Comparison of ENCODE assay signal across 8 cellular contexts in the genomic region with DNA sequence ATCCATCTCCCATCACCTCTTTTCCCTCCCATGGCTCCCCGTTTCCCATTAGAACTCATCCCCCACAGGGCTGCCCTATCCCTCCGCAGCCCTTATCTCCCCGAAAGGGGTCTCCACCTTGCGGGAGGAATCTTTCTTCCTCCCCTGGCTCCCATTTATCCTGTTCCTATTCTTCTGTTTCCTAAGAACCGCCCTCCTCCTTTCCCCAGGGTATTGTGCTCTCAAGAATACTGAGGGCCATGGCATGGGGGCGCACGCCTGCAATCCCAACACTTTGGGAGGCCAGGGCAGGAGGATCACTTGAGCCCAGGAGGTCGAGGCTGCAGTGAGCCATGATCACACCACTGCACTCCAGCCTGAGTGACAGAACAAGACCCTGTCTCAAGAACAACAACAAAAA. TPM values are rescaled to one million over a fixed set of nuclear protein-coding genes. Genes with fewer than 3 reads are reported as not detected.
A peak's percentile ranks its signal among the peaks of the same experiment; 100 is the strongest.
DNase-seq lines count a peak whose midpoint lies in the region; TF ChIP-seq lines count a peak whose summit lies in the region.

No MANE protein-coding gene starts in this region.

- TF ChIP-seq CTCF in ascending aorta (IDR thresholded peaks at IDR 0.05) (no peak), mesothelial cell of epicardium (IDR thresholded peaks at IDR 0.05; ENCODE audit: unreplicated experiment) (no peak), transverse colon (IDR thresholded peaks at IDR 0.05) (no peak)

- TF ChIP-seq EP300 in transverse colon (IDR thresholded peaks at IDR 0.05; ENCODE audit: low read depth), result no peak

- in situ Hi-C loops in transverse colon (cut with MboI; ENCODE audit: low pct_ligation_motif_present in 1 of 4, low pct_unique_long_range_greater_than_20kb in 1 of 4, low sequenced_read_pairs in 3 of 4), result no loop called here

- H3K27me3 Mint-ChIP-seq in activated naive CD4-positive, alpha-beta T cell treated with anti-CD3 and anti-CD28 coated beads, Interleukin-2, amount 50 U/mL, for 24 hours, result no peaks in the 10 kb centered on the region
- H3K27me3 Mint-ChIP-seq in mesothelial cell of epicardium (ENCODE audit: low read depth), result peaks cover 74% of the 10 kb centered on the region

- H3K4me3 Mint-ChIP-seq in activated naive CD4-positive, alpha-beta T cell treated with anti-CD3 and anti-CD28 coated beads, Interleukin-2, amount 50 U/mL, for 24 hours, result peak overlapping the region; percentile 85
- peak overlapping the region; percentile 61 for H3K4me3 Mint-ChIP-seq in mesothelial cell of epicardium

- DNase-seq in activated naive CD4-positive, alpha-beta T cell (lab: John Stamatoyannopoulos, UW), result no peak
- DNase-seq in ascending aorta (ENCODE audit: low spot score in 2 of 2) (peak in 1 of 2 donors; percentile 54), mesothelial cell of epicardium (ENCODE audit: low spot score in 2 of 2, unreplicated experiment in 2 of 2) (no peak), transverse colon (no peak), putamen (ENCODE audit: low spot score) (no peak), middle frontal gyrus (ENCODE audit: extremely low spot score, low spot score) (no peak), caudate nucleus (lab: John Stamatoyannopoulos, UW) (no peak)

- TF ChIP-seq POLR2A in transverse colon (IDR thresholded peaks at IDR 0.05), result no peak

- H3K4me3 ChIP-seq in ascending aorta, result peak overlapping the region; percentile 43 to 65
- peak overlapping the region in 3 of 4 donors; percentile 10 to 38 (median 37) for H3K4me3 ChIP-seq in transverse colon

- H3K36me3 ChIP-seq in ascending aorta, result no peaks in the 10 kb centered on the region
- no peaks in the 10 kb centered on the region for H3K36me3 ChIP-seq in transverse colon

- H3K27ac Mint-ChIP-seq in activated naive CD4-positive, alpha-beta T cell treated with anti-CD3 and anti-CD28 coated beads, Interleukin-2, amount 50 U/mL, for 24 hours, result peak overlapping the region; percentile 81
- H3K27ac Mint-ChIP-seq in mesothelial cell of epicardium, result no peak overlapping the region

- H3K9me3 Mint-ChIP-seq in activated naive CD4-positive, alpha-beta T cell treated with anti-CD3 and anti-CD28 coated beads, Interleukin-2, amount 50 U/mL, for 24 hours, result no peaks in the 10 kb centered on the region
- no peaks in the 10 kb centered on the region for H3K9me3 Mint-ChIP-seq in mesothelial cell of epicardium

- H3K27me3 ChIP-seq in ascending aorta (no peaks in the 10 kb centered on the region), transverse colon (no peaks in the 10 kb centered on the region)

- intact Hi-C loops in ascending aorta (cut with DNase I), result no loop called here
- intact Hi-C loops in transverse colon (cut with DNase I; ENCODE audit: low total_unique reads), result no loop called here

- WGBS in transverse colon (ENCODE audit: low coverage in 1 of 2), 2 donors, result 67 to 75% methylated on average over 7 to 8 of the region's 8 CpGs

- H3K9me3 ChIP-seq in ascending aorta (no peaks in the 10 kb centered on the region), transverse colon (no peaks in the 10 kb centered on the region)

- no peaks in the 10 kb centered on the region for H3K4me1 ChIP-seq in ascending aorta
- peaks cover 3 to 9% (median 8%) of the 10 kb centered on the region in 4 donors for H3K4me1 ChIP-seq in transverse colon

- peaks cover 44% of the 10 kb centered on the region for H3K4me1 Mint-ChIP-seq in activated naive CD4-positive, alpha-beta T cell treated with anti-CD3 and anti-CD28 coated beads, Interleukin-2, amount 50 U/mL, for 24 hours
- H3K4me1 Mint-ChIP-seq in mesothelial cell of epicardium, result no peaks in the 10 kb centered on the region

- no peaks in the 10 kb centered on the region for H3K36me3 Mint-ChIP-seq in activated naive CD4-positive, alpha-beta T cell treated with anti-CD3 and anti-CD28 coated beads, Interleukin-2, amount 50 U/mL, for 24 hours
- no peaks in the 10 kb centered on the region for H3K36me3 Mint-ChIP-seq in mesothelial cell of epicardium

- H3K27ac ChIP-seq in ascending aorta (no peak overlapping the region), transverse colon (peak overlapping the region in 1 of 4 donors; percentile 5), caudate nucleus (ENCODE audit: low read depth, low read length) (no peak overlapping the region)

RNA-seq across cellular contexts. Expression of a gene that starts 0.7 kb away (rescaled TPM):
- total RNA-seq in ascending aorta, result not detected
- total RNA-seq in mesothelial cell of epicardium, result 4.2 to 5.2 TPM (median 4.7 TPM) in 3 replicates
- total RNA-seq in transverse colon, result 10 to 100 TPM in 2 of 4 donors, 1 to 10 TPM in 2; 3.0 to 21.9 (median 10.9) TPM

RNA-seq across cellular contexts. Expression of a gene that starts 12.5 kb away (rescaled TPM):
- total RNA-seq in ascending aorta (70.2 TPM), mesothelial cell of epicardium (48.7 to 52.9 TPM (median 49.0 TPM) in 3 replicates), transverse colon (10 to 100 TPM; 11.9 to 69.2 (median 45.8) TPM)

RNA-seq across cellular contexts. Expression of a gene that starts 33.2 kb away (rescaled TPM):
- total RNA-seq in ascending aorta (not detected), mesothelial cell of epicardium (not detected in 3 replicates), transverse colon (1 to 10 TPM in 3 of 4 donors, not detected in 1; 1.2 to 6.7 (median 3.8) TPM)

RNA-seq across cellular contexts. Expression of a gene that starts 40.3 kb away (rescaled TPM):
- total RNA-seq in ascending aorta (17,070 TPM), mesothelial cell of epicardium (20,234 to 21,305 TPM (median 21,148 TPM) in 3 replicates), transverse colon (1,000 to 10,000 TPM; 1,115 to 7,222 (median 2,718) TPM)

RNA-seq across cellular contexts. Expression of a gene that starts 40.5 kb away (rescaled TPM):
- 67.6 TPM for total RNA-seq in ascending aorta
- total RNA-seq in mesothelial cell of epicardium, result 16.7 to 17.8 TPM (median 17.0 TPM) in 3 replicates
- total RNA-seq in transverse colon, result 10 to 100 TPM; 32.0 to 50.1 (median 37.2) TPM
